ENCODE assay signal across 15 cellular contexts in the genomic region with DNA sequence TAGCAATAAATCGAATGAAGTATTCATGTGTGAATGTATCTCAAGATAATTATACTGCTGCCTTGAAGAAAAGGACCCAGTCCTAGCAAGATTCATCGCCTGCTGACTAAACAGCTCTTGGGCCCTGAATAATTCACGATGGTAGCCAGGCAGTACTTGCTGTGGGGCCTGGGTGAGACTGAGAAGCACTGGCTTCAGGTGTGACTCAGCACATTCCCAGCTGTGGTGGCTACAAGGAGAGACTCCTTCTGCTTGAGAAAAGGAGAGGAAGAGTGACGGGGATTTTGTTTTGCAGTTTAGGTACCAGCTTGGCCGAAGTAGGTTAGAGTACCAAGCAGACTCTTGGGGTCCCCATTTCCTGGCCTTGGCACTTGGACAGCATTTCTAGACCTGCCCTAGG. TPM values are rescaled to one million over a fixed set of nuclear protein-coding genes. Genes with fewer than 3 reads are reported as not detected.
DNase-seq lines count a peak whose midpoint lies in the region; ATAC-seq, FAIRE-seq and TF ChIP-seq lines count a peak whose summit lies in the region.
"Had no signal": no experiment of that assay in that cellular context is flagged by ENCODE, and none has a peak within 500 bp of the region (broad histone marks: within the 10 kb centered on the region; RNA-seq: fewer than 3 reads in every experiment).

No MANE protein-coding gene starts in this region.

- no peak for TF ChIP-seq POLR2A in H1 (IDR thresholded peaks at IDR 0.05; ENCODE audit: control extremely low read depth in 1 of 2, low read depth in 2 of 2, low read length in 2 of 2)

- DNase-seq in ELF-1 (ENCODE audit: low read depth, low spot score) (peak; percentile 84), NCI-H226 (peak; percentile 53), H1 (ENCODE audit: low read depth in 1 of 2, low spot score in 2 of 2) (peak; percentile 36 to 51), mesenchymal stem cell (peak; percentile 9), NCI-H748 treated with DMSO at 0.1 percent for 48 hours (lab: John Stamatoyannopoulos, UW) (no peak), amygdala (lab: John Stamatoyannopoulos, UW) (no peak)
- DNase-seq: activated naive CD8-positive, alpha-beta T cell treated with anti-CD3 and anti-CD28 coated beads for 36 hours; Peyer's patch; T-helper 9 cell had no signal

- H3K18ac ChIP-seq in H1 (ENCODE audit: extremely low read depth, low read length), result no peak overlapping the region
- no peak overlapping the region for H3K18ac ChIP-seq in mesenchymal stem cell (ENCODE audit: low read depth in 1 of 2, low read length in 2 of 2)

- H3K4me1 ChIP-seq in H1 (replicated peaks in 1 of 4; ENCODE audit: control insufficient read depth in 3 of 4, insufficient read depth in 4 of 4, low read length in 3 of 4), result peaks cover 0 to 13% (median 8%) of the 10 kb centered on the region in 4 experiments; a peak in 6 of 7 replicates
- H3K4me1 ChIP-seq in mesenchymal stem cell (ENCODE audit: control insufficient read depth, insufficient read depth, low read depth, low read length), result peaks cover 8% of the 10 kb centered on the region
- H3K4me1 ChIP-seq: Peyer's patch had no signal

- no peak overlapping the region for H2BK5ac ChIP-seq in H1 (ENCODE audit: low read depth, low read length)
- no peak overlapping the region for H2BK5ac ChIP-seq in mesenchymal stem cell (ENCODE audit: low read depth, low read length, poor library complexity, severe bottlenecking)

- no peak overlapping the region for H3K56ac ChIP-seq in H1 (replicated peaks; ENCODE audit: insufficient read length, low read depth, low read length)

- H3K4ac ChIP-seq in H1 (replicated peaks; ENCODE audit: insufficient read length, low read depth, low read length) (no peak overlapping the region), mesenchymal stem cell (ENCODE audit: low read depth in 1 of 2, low read length in 2 of 2) (no peak overlapping the region)

- H2AFZ ChIP-seq in H1 (ENCODE audit: low read length) (peak overlapping the region; percentile 84; the same call in 1 of the 2 replicates), mesenchymal stem cell (ENCODE audit: low read depth, low read length) (peak overlapping the region; percentile 39)

- POLR2A ChIA-PET in H1 (lab: Charles Lee; ENCODE audit: partially characterized antibody), result no interaction called here

- TF ChIP-seq EP300 in H1 (IDR thresholded peaks at IDR 0.05; ENCODE audit: borderline replicate concordance in 1 of 2, low read depth in 2 of 2, low read length in 2 of 2), result no peak

- H3K4me3 ChIP-seq in H1 (ENCODE audit: extremely low read depth in 1 of 4, insufficient read depth in 2 of 4, low read depth in 3 of 4, low read length in 4 of 4), result no peak overlapping the region
- H3K4me3 ChIP-seq in mesenchymal stem cell (ENCODE audit: insufficient read depth in 1 of 2, low read depth in 1 of 2, low read length in 2 of 2), result no peak overlapping the region
- H3K4me3 ChIP-seq: lung, Peyer's patch had no signal

- H4K20me1 ChIP-seq in H1 (replicated peaks in 1 of 2; ENCODE audit: control insufficient read depth in 1 of 2, insufficient read depth in 2 of 2, low read length in 2 of 2), result no peaks in the 10 kb centered on the region

- H4K8ac ChIP-seq in H1 (ENCODE audit: extremely low read depth, insufficient read depth, low read length) (no peak overlapping the region), mesenchymal stem cell (ENCODE audit: low read length) (no peak overlapping the region)

- 0 out of 2 replicates have a peak overlapping the region, but pooled peaks have one; percentile 45 for H3K27ac ChIP-seq in H1 (ENCODE audit: low read depth, low read length)
- H3K27ac ChIP-seq in mesenchymal stem cell (ENCODE audit: low read length, poor library complexity, severe bottlenecking), result no peak overlapping the region
- H3K27ac ChIP-seq: Peyer's patch had no signal

- H3K14ac ChIP-seq in H1 (ENCODE audit: insufficient read length) (no peak overlapping the region), mesenchymal stem cell (ENCODE audit: low read length in 2 of 2) (no peak overlapping the region)

- H3K9ac ChIP-seq in H1 (replicated peaks in 1 of 4; ENCODE audit: extremely low read depth in 1 of 4, low read depth in 3 of 4, low read length in 3 of 4) (no peak overlapping the region), mesenchymal stem cell (ENCODE audit: low read length) (no peak overlapping the region)

- H2BK20ac ChIP-seq in H1 (ENCODE audit: low read length), result no peak overlapping the region

- no peaks in the 10 kb centered on the region for H3K36me3 ChIP-seq in H1 (ENCODE audit: control insufficient read depth in 2 of 4, insufficient read depth in 4 of 4, low read length in 3 of 4)
- H3K36me3 ChIP-seq in mesenchymal stem cell (ENCODE audit: control insufficient read depth in 1 of 2, insufficient read depth in 2 of 2, low read depth in 1 of 2, low read length in 2 of 2), result no peaks in the 10 kb centered on the region
- H3K36me3 ChIP-seq: Peyer's patch had no signal

- ATAC-seq in HG03354 (IDR thresholded peaks at IDR 0.05; ENCODE audit: poor library complexity, severe bottlenecking, unreplicated experiment), result no peak
- ATAC-seq in HG02623 (IDR thresholded peaks at IDR 0.05; ENCODE audit: unreplicated experiment), result no peak

- CTCF ChIA-PET in H1 (lab: Charles Lee; ENCODE audit: partially characterized antibody), result interaction anchor here (0.9 to 1.5 kb wide), 2 partner anchors 77 to 312 kb away, joined by 3 read pairs; no protein-coding TSS in a partner anchor

- H2BK120ac ChIP-seq in H1 (replicated peaks; ENCODE audit: low read depth, low read length) (no peak overlapping the region), mesenchymal stem cell (ENCODE audit: low read depth, low read length) (no peak overlapping the region)

- H3K79me2 ChIP-seq in H1 (ENCODE audit: control insufficient read depth in 1 of 2, insufficient read depth in 2 of 2, low read length in 2 of 2), result no peaks in the 10 kb centered on the region

- H3K23ac ChIP-seq in H1 (ENCODE audit: insufficient read length), result no peak overlapping the region
- no peak overlapping the region for H3K23ac ChIP-seq in mesenchymal stem cell (ENCODE audit: low read length in 2 of 2)

- no peak overlapping the region for H4K91ac ChIP-seq in H1 (replicated peaks; ENCODE audit: insufficient read length, low read length)
- H4K91ac ChIP-seq in mesenchymal stem cell (ENCODE audit: low read length), result no peak overlapping the region

- H3K79me1 ChIP-seq in H1 (ENCODE audit: low read depth, low read length) (no peaks in the 10 kb centered on the region), mesenchymal stem cell (replicated peaks; ENCODE audit: low read length, poor library complexity, severe bottlenecking) (no peaks in the 10 kb centered on the region)

- H2BK15ac ChIP-seq in H1 (ENCODE audit: low read length), result no peak overlapping the region
- H2BK15ac ChIP-seq in mesenchymal stem cell (ENCODE audit: low read depth, poor library complexity, severe bottlenecking), result no peak overlapping the region

- TF ChIP-seq RAD21 in H1 (IDR thresholded peaks at IDR 0.05 in 1 of 2, conservative IDR thresholded peaks at IDR 0.05 in 1 of 2; ENCODE audit: low read depth in 2 of 2, low read length in 2 of 2), result no peak

- H3K9me3 ChIP-seq in H1 (ENCODE audit: insufficient read depth in 2 of 2, low read depth in 1 of 2, low read length in 1 of 2) (no peaks in the 10 kb centered on the region), mesenchymal stem cell (ENCODE audit: control insufficient read depth, low read length) (no peaks in the 10 kb centered on the region)
- H3K9me3 ChIP-seq: Peyer's patch had no signal

- H3K27me3 ChIP-seq in H1 (replicated peaks in 1 of 4; ENCODE audit: control insufficient read depth in 3 of 4, extremely low read depth in 1 of 4, insufficient read depth in 3 of 4, low read length in 3 of 4) (no peaks in the 10 kb centered on the region), mesenchymal stem cell (ENCODE audit: control insufficient read depth in 1 of 2, insufficient read depth in 1 of 2, low read length in 2 of 2) (no peaks in the 10 kb centered on the region)
- H3K27me3 ChIP-seq: Peyer's patch had no signal

- no peak overlapping the region; a peak in 1 of 4 replicates for H3K4me2 ChIP-seq in H1 (ENCODE audit: insufficient read depth in 1 of 2, low read depth in 2 of 2, low read length in 2 of 2)
- no peak overlapping the region for H3K4me2 ChIP-seq in mesenchymal stem cell (ENCODE audit: low read length, poor library complexity, severe bottlenecking)

- TF ChIP-seq CTCF in H1 (IDR thresholded peaks at IDR 0.05; ENCODE audit: control extremely low read depth in 1 of 3, insufficient read depth in 1 of 3, low read depth in 1 of 3, low read length in 3 of 3), result no peak

- 56% methylated on average over 5 of the region's 5 CpGs; no CpG with 5 or more reads in 1 of the 2 experiments for WGBS in H1 (ENCODE audit: extremely low coverage in 1 of 2, insufficient coverage in 1 of 2, insufficient read length in 1 of 2, insufficient replicate concordance in 2 of 2, low coverage in 1 of 2, low lambda C conversion rate in 2 of 2, missing lambda C conversion rate in 1 of 2), 2 experiments
- 76% methylated on average over 5 of the region's 5 CpGs for WGBS in mesenchymal stem cell

- no peaks in the 10 kb centered on the region for H3K23me2 ChIP-seq in H1 (ENCODE audit: low read depth, low read length)

- H2BK12ac ChIP-seq in H1 (ENCODE audit: low read depth, low read length) (no peak overlapping the region; the same call in 1 of the 2 replicates), mesenchymal stem cell (ENCODE audit: low read length in 2 of 2) (no peak overlapping the region)

- H2AK5ac ChIP-seq in H1 (ENCODE audit: low read depth, low read length) (no peak overlapping the region), mesenchymal stem cell (ENCODE audit: low read length, severe bottlenecking) (no peak overlapping the region)

- FAIRE-seq in H1 (lab: Jason Lieb, UNC), result peak; percentile 86

- no peak overlapping the region for H4K5ac ChIP-seq in H1 (ENCODE audit: insufficient read length, low read depth, low read length)

TF ChIP-seq in H1, 55 proteins besides CTCF, POLR2A, EP300 and RAD21 (continues in another document):
- TF ChIP-seq ZNF274 (IDR thresholded peaks at IDR 0.05; ENCODE audit: borderline replicate concordance, extremely low read depth, low read length), result no peak
- TF ChIP-seq, protein P1, sequence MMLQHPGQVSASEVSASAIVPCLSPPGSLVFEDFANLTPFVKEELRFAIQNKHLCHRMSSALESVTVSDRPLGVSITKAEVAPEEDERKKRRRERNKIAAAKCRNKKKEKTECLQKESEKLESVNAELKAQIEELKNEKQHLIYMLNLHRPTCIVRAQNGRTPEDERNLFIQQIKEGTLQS (IDR thresholded peaks at IDR 0.05; ENCODE audit: insufficient read depth, low read depth, low read length), result no peak

RNA-seq across cellular contexts. Expression of gene CD200R1L, which starts 47.6 kb away (rescaled TPM):
- not detected in 2 replicates for total RNA-seq in H1 (2021; fragmentation: NEBNext Ultra II Directional; extraction: Animal tissue kit (Norgen Biotek cat#: 25700))
- polyA plus RNA-seq in H1 (2011; rRNA removed), result not detected in 2 replicates
- not detected for polyA plus RNA-seq in H1 (2011; cell fraction: cytosol; rRNA removed)
- not detected for polyA plus RNA-seq in H1 (2011; cell fraction: nucleus; rRNA removed)
- polyA plus RNA-seq in H1 (2012, experiment 1 of 2), result not detected in 4 replicates
- not detected for polyA plus RNA-seq in H1 (2012, experiment 2 of 2)
- polyA plus RNA-seq in H1 (2013, experiment 1 of 2), result not detected
- polyA plus RNA-seq in H1 (2013, experiment 2 of 2), result not detected
- not detected in 2 replicates for polyA minus RNA-seq in H1 (2011; rRNA and poly(A)+ RNA removed)
- not detected for polyA minus RNA-seq in H1 (2011; cell fraction: cytosol; rRNA and poly(A)+ RNA removed)
- polyA minus RNA-seq in H1 (2011; cell fraction: nucleus; rRNA and poly(A)+ RNA removed), result not detected
- polyA plus RNA-seq in mesenchymal stem cell (2013, experiment 1 of 2), result not detected
- polyA plus RNA-seq in mesenchymal stem cell (2013, experiment 2 of 2), result not detected
- total RNA-seq: activated CD8-positive, alpha-beta memory T cell treated with anti-CD3 and anti-CD28 coated beads for 36 hours; activated naive CD8-positive, alpha-beta T cell treated with anti-CD3 and anti-CD28 coated beads for 36 hours; glomerular endothelial cell; lung; Peyer's patch had no signal
- polyA plus RNA-seq: CD14-positive monocyte, lung had no signal

Comparison
In these comparisons a context has a peak if more than half of its experiments do, and no peak if none do; other contexts are left out.
1. DNase-seq: peak in ELF-1 (single experiment), NCI-H226 (single experiment), H1 (2 of 2) and mesenchymal stem cell (single experiment); none in NCI-H748 treated with DMSO at 0.1 percent for 48 hours (single experiment) and amygdala (0 of 56).